ENCODE assay signal across 24 cellular contexts in the genomic region with DNA sequence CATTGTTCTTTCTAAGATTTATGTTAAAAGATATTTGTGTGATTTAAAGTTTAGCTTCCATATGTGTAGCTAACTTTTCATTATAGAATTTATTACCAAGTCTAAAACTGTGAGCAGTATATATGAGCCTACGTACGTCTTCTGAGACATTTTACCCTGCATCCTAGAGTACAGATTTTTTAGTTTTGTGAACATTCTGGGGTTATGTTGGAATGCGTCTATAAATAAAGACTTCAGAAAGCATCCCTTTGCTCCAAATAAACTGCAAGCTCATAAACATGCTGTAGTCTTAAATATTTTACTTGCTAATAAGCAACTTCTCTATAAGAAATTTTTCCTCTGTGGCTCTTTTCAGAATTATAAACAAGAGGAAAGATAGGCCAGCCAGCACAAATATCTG.
"Had no signal": no experiment of that assay in that cellular context is flagged by ENCODE, and none has a peak within 500 bp of the region (broad histone marks: within the 10 kb centered on the region; RNA-seq: fewer than 3 reads in every experiment).

No MANE protein-coding gene starts in this region.

- H3K36me3 ChIP-seq: colonic mucosa, ovary, sigmoid colon, thyroid gland, vagina had no signal

- H3K4me1 ChIP-seq: colonic mucosa, vagina had no signal

- DNase-seq: colonic mucosa; effector CD8-positive, alpha-beta T cell; endodermal cell; midbrain; naive thymus-derived CD4-positive, alpha-beta T cell; nephron progenitor cell; nucleus accumbens; ovary; posterior cingulate gyrus; psoas muscle; right cardiac atrium; sigmoid colon; stimulated activated CD4-positive, alpha-beta T cell treated with anti-CD3 and anti-CD28 coated beads, Interleukin-15, amount 100 ng/mL, for 24 hours; stimulated activated CD4-positive, alpha-beta T cell treated with anti-CD3 and anti-CD28 coated beads, Interleukin-2, amount 100 ng/mL, for 48 hours; stimulated activated CD8-positive, alpha-beta memory T cell treated with anti-CD3 and anti-CD28 coated beads, Interleukin-4, amount 100 ng/mL, for 48 hours; stimulated activated naive CD4-positive, alpha-beta T cell; stimulated activated naive CD8-positive, alpha-beta T cell treated with anti-CD3 and anti-CD28 coated beads, Interleukin-15, amount 100 ng/mL, for 72 hours; thyroid gland; trophoblast cell had no signal

- H3K27me3 ChIP-seq: colonic mucosa, ovary, sigmoid colon, thyroid gland, vagina had no signal

- H3K4me3 ChIP-seq: colonic mucosa, lung, ovary, psoas muscle, sigmoid colon, thyroid gland, vagina had no signal

- H3K27ac ChIP-seq: colonic mucosa, epithelial cell of prostate, ovary, psoas muscle, sigmoid colon, thyroid gland, vagina had no signal

- H3K9me3 ChIP-seq: colonic mucosa, ovary, psoas muscle, sigmoid colon, thyroid gland, vagina had no signal

- ATAC-seq: esophagus mucosa; left lobe of liver; naive thymus-derived CD4-positive, alpha-beta T cell; psoas muscle; right cardiac atrium; stimulated activated naive CD8-positive, alpha-beta T cell treated with anti-CD3 and anti-CD28 coated beads, Interleukin-15, amount 100 ng/mL, for 72 hours had no signal
